8 cellular contexts compared by ENCODE assay signal in genomic region chr13:74133657-74134201, GRCh38. TPM values are rescaled to one million over a fixed set of nuclear protein-coding genes. Genes with fewer than 3 reads are reported as not detected.
DNase-seq lines count a peak whose midpoint lies in the region; ATAC-seq and TF ChIP-seq lines count a peak whose summit lies in the region.

No MANE protein-coding gene starts in this region.

- H3K27ac Mint-ChIP-seq in activated CD4-positive, alpha-beta T cell treated with anti-CD3 and anti-CD28 coated beads for 36 hours = peak overlapping the region; percentile 99

- DNase-seq in ACHN (peak; percentile 80), NCI-H2196 treated with DMSO at 0.1 percent for 48 hours (lab: John Stamatoyannopoulos, UW; ENCODE audit: unreplicated experiment) (peak; percentile 2), choroid plexus epithelial cell (ENCODE audit: low read depth) (peak; percentile 97), left lobe of liver (ENCODE audit: low spot score) (peak; percentile 79)
- DNase-seq in activated CD4-positive, alpha-beta T cell treated with anti-CD3 and anti-CD28 coated beads for 36 hours = peak; percentile 91
- DNase-seq in stimulated activated CD4-positive, alpha-beta T cell treated with anti-CD3 and anti-CD28 coated beads, Interleukin-1b, Interleukin-23, amount 100 ng/mL, for 4 hours (ENCODE audit: low read depth in 2 of 2) = peak; percentile 61 to 74

- no peak overlapping the region for H3K4me3 Mint-ChIP-seq in activated CD4-positive, alpha-beta T cell treated with anti-CD3 and anti-CD28 coated beads for 36 hours

- peaks cover 35% of the 10 kb centered on the region for H3K4me1 Mint-ChIP-seq in activated CD4-positive, alpha-beta T cell treated with anti-CD3 and anti-CD28 coated beads for 36 hours

- CTCF ChIA-PET in activated CD4-positive, alpha-beta T cell treated with anti-CD3 and anti-CD28 coated beads for 36 hours (lab: Charles Lee) = interaction anchor here (0.6 to 3.6 kb wide), 4 partner anchors 154 to 433 kb away, joined by 3 to 14 read pairs (median 4); no protein-coding TSS in a partner anchor

- peak; percentile 42 for ATAC-seq in GM18870 (IDR thresholded peaks at IDR 0.05; ENCODE audit: unreplicated experiment)
- ATAC-seq in HG03095 (IDR thresholded peaks at IDR 0.05; ENCODE audit: unreplicated experiment) = peak; percentile 44
- peak; percentile 53 for ATAC-seq in activated CD4-positive, alpha-beta T cell treated with anti-CD3 and anti-CD28 coated beads for 36 hours
- ATAC-seq in left lobe of liver = peak; percentile 27

- in situ Hi-C loops in ACHN (cut with HindIII; ENCODE audit: low pct_ligation_motif_present, low pct_unique_long_range_greater_than_20kb, low sequenced_read_pairs) = no loop called here

- no peaks in the 10 kb centered on the region for H3K9me3 Mint-ChIP-seq in activated CD4-positive, alpha-beta T cell treated with anti-CD3 and anti-CD28 coated beads for 36 hours (ENCODE audit: low read depth)

- POLR2A ChIA-PET in activated CD4-positive, alpha-beta T cell treated with anti-CD3 and anti-CD28 coated beads for 36 hours (lab: Charles Lee) = interaction anchor here (0.7 to 2.9 kb wide), 3 partner anchors 19 to 153 kb away, joined by 3 to 11 read pairs (median 4); no protein-coding TSS in a partner anchor

- peak overlapping the region; percentile 78 for H3K4me3 ChIP-seq in choroid plexus epithelial cell (ENCODE audit: low read depth, low read length)

- H3K27me3 Mint-ChIP-seq in activated CD4-positive, alpha-beta T cell treated with anti-CD3 and anti-CD28 coated beads for 36 hours = no peaks in the 10 kb centered on the region

- intact Hi-C loops in activated CD4-positive, alpha-beta T cell treated with anti-CD3 and anti-CD28 coated beads for 36 hours (cut with DNase I, micrococcal nuclease) = loop anchor here (1.0 to 5.0 kb wide), 17 partner anchors 70 to 1406 kb away; partner anchors contain the start of genes BORA (in 1 of the 2), COMMD6 (in 1 of the 2), MZT1 (in 1 of the 2) and PIBF1 (in 1 of the 2)

- no peaks in the 10 kb centered on the region for H3K36me3 Mint-ChIP-seq in activated CD4-positive, alpha-beta T cell treated with anti-CD3 and anti-CD28 coated beads for 36 hours (ENCODE audit: low read depth)

- TF ChIP-seq CTCF in choroid plexus epithelial cell (conservative IDR thresholded peaks at IDR 0.05; ENCODE audit: low read depth, low read length) = no peak

RNA-seq across cellular contexts. Expression of gene KLF12, which starts 0.5 kb away (rescaled TPM):
- total RNA-seq in activated CD4-positive, alpha-beta T cell treated with anti-CD3 and anti-CD28 coated beads for 36 hours = 10 to 100 TPM; 20.1 to 29.2 TPM
- 15.7 TPM for total RNA-seq in left lobe of liver

Comparison
In these comparisons a context has a peak if more than half of its experiments do, and no peak if none do; other contexts are left out.
1. Peak in every context shown above with its lines: DNase-seq, ATAC-seq and H3K4me3 ChIP-seq.
2. DNase-seq: peak in every context shown above with its lines; median percentile 97 in choroid plexus epithelial cell; 91 in activated CD4-positive, alpha-beta T cell treated with anti-CD3 and anti-CD28 coated beads for 36 hours; 80 in ACHN; 79 in left lobe of liver; 68 in stimulated activated CD4-positive, alpha-beta T cell treated with anti-CD3 and anti-CD28 coated beads, Interleukin-1b, Interleukin-23, amount 100 ng/mL, for 4 hours; 2 in NCI-H2196 treated with DMSO at 0.1 percent for 48 hours.